13 cellular contexts compared by ENCODE assay signal in genomic region chr2:113277474-113278072, GRCh38. TPM values are rescaled to one million over a fixed set of nuclear protein-coding genes. Genes with fewer than 3 reads are reported as not detected.
DNase-seq lines count a peak whose midpoint lies in the region; ATAC-seq and TF ChIP-seq lines count a peak whose summit lies in the region.
"Had no signal": no experiment of that assay in that cellular context is flagged by ENCODE, and none has a peak within 500 bp of the region (broad histone marks: within the 10 kb centered on the region; RNA-seq: fewer than 3 reads in every experiment).

No MANE protein-coding gene starts in this region.

- H3K27me3 ChIP-seq in left lung = peaks cover 57 to 73% of the 10 kb centered on the region in 2 donors
- no peaks in the 10 kb centered on the region for H3K27me3 ChIP-seq in PC-9 (ENCODE audit: insufficient read depth, low read depth)

- no peaks in the 10 kb centered on the region for H4K20me1 ChIP-seq in PC-9 (ENCODE audit: insufficient read depth)

- no peak overlapping the region for H2AFZ ChIP-seq in PC-9

- H3K27me3 Mint-ChIP-seq in type B pancreatic cell = peaks cover 94% of the 10 kb centered on the region

- peak; percentile 33 for ATAC-seq in left lung
- no peak for ATAC-seq in GM19328 (IDR thresholded peaks at IDR 0.05; ENCODE audit: unreplicated experiment)

- no peak overlapping the region for H3K4me2 ChIP-seq in PC-9

- CTCF ChIA-PET in PC-9 (lab: Charles Lee) = no interaction called here

- TF ChIP-seq CTCF in coronary artery (IDR thresholded peaks at IDR 0.05) = no peak
- TF ChIP-seq CTCF in left lung (IDR thresholded peaks at IDR 0.05) = no peak
- TF ChIP-seq CTCF in type B pancreatic cell (conservative IDR thresholded peaks at IDR 0.05) = no peak
- TF ChIP-seq CTCF in PC-9 (conservative IDR thresholded peaks at IDR 0.05) = no peak

- H3K9me2 ChIP-seq in PC-9 (ENCODE audit: insufficient read depth) = no peaks in the 10 kb centered on the region

- H3K4me1 Mint-ChIP-seq in type B pancreatic cell (ENCODE audit: unreplicated experiment) = peaks cover 14% of the 10 kb centered on the region

- POLR2A ChIA-PET in PC-9 (lab: Charles Lee; ENCODE audit: unreplicated experiment) = no interaction called here

- BruUV-seq in PC-9 (replicated peaks; lab: Mats Ljungman, UMichigan) = no TSS peak

- H3K4me1 ChIP-seq in left lung (peaks cover 0 to 15% of the 10 kb centered on the region in 2 donors), PC-9 (replicated peaks; ENCODE audit: insufficient read depth) (peaks cover 14% of the 10 kb centered on the region)
- H3K4me1 ChIP-seq: BE2C had no signal

- intact Hi-C loops in left lung (cut with DNase I) = no loop called here
- intact Hi-C loops in PC-9 (cut with micrococcal nuclease; ENCODE audit: unreplicated experiment) = no loop called here

- peak overlapping the region; percentile 47 for H3K4me3 ChIP-seq in coronary artery
- no peak overlapping the region for H3K4me3 ChIP-seq in left lung
- H3K4me3 ChIP-seq in PC-9 = no peak overlapping the region
- H3K4me3 ChIP-seq: lower lobe of right lung had no signal

- no peaks in the 10 kb centered on the region for H3K9me3 ChIP-seq in left lung
- H3K9me3 ChIP-seq in PC-9 (ENCODE audit: insufficient read depth, low read depth) = no peaks in the 10 kb centered on the region
- H3K9me3 ChIP-seq: BE2C, lower lobe of right lung, tibial nerve had no signal

- peak; percentile 13 for DNase-seq in stimulated activated CD4-positive, alpha-beta T cell treated with anti-CD3 and anti-CD28 coated beads, Interleukin-15, amount 100 ng/mL, for 24 hours
- DNase-seq in stimulated activated CD4-positive, alpha-beta T cell treated with anti-CD3 and anti-CD28 coated beads, Interleukin-4, amount 100 ng/mL, for 1 hour = no peak
- DNase-seq in coronary artery (ENCODE audit: low spot score) = no peak
- no peak for DNase-seq in left lung
- no peak for DNase-seq in type B pancreatic cell (ENCODE audit: extremely low spot score, unreplicated experiment)
- DNase-seq in PC-9 = no peak
- no peak for DNase-seq in DMS79 (lab: John Stamatoyannopoulos, UW)
- DNase-seq: BE2C, lower lobe of right lung, NCI-H2081, T1000 had no signal

- no peaks in the 10 kb centered on the region for H3K79me2 ChIP-seq in PC-9 (ENCODE audit: low read depth)

- no peaks in the 10 kb centered on the region for H3K36me3 ChIP-seq in left lung
- no peaks in the 10 kb centered on the region for H3K36me3 ChIP-seq in PC-9 (ENCODE audit: low read depth)
- H3K36me3 ChIP-seq: BE2C, lower lobe of right lung, tibial nerve had no signal

- H3K36me3 Mint-ChIP-seq in type B pancreatic cell = no peaks in the 10 kb centered on the region

- H3K9me3 Mint-ChIP-seq in type B pancreatic cell = no peaks in the 10 kb centered on the region

- H3F3A ChIP-seq in PC-9 (ENCODE audit: insufficient read depth, low read depth) = peaks cover 16% of the 10 kb centered on the region

- no peak overlapping the region for H3K27ac Mint-ChIP-seq in type B pancreatic cell

- peak overlapping the region; percentile 81 for H3K4me3 Mint-ChIP-seq in type B pancreatic cell

- H3K27ac ChIP-seq in coronary artery (no peak overlapping the region), left lung (no peak overlapping the region), PC-9 (no peak overlapping the region)
- H3K27ac ChIP-seq: lower lobe of right lung, tibial nerve had no signal

RNA-seq across cellular contexts. Expression of gene PAX8, which starts 1.1 kb away (rescaled TPM):
- 1 to 10 TPM; 2.6 to 4.8 TPM for total RNA-seq in left lung
- 2.1 and 56.9 TPM in 2 replicates for total RNA-seq in type B pancreatic cell (ENCODE audit: low replicate concordance)
- 5.8 and 6.4 TPM in 2 replicates for total RNA-seq in PC-9 (2021)
